ENCODE assay signal across 9 cellular contexts in genomic region chr10:89836840-89837172, GRCh38.
A peak's percentile ranks its signal among the peaks of the same experiment; 100 is the strongest.
DNase-seq lines count a peak whose midpoint lies in the region; ATAC-seq, FAIRE-seq and TF ChIP-seq lines count a peak whose summit lies in the region.
"Had no signal": no experiment of that assay in that cellular context is flagged by ENCODE, and none has a peak within 500 bp of the region (broad histone marks: within the 10 kb centered on the region; RNA-seq: fewer than 3 reads in every experiment).

No MANE protein-coding gene starts in this region.

- H3K9me2 ChIP-seq in GM23338 (ENCODE audit: insufficient read depth): no peaks in the 10 kb centered on the region

- no peaks in the 10 kb centered on the region for H3K36me3 Mint-ChIP-seq in GM23338 (ENCODE audit: low read depth)
- H3K36me3 Mint-ChIP-seq in activated naive CD8-positive, alpha-beta T cell treated with anti-CD3 and anti-CD28 coated beads, Interleukin-2, amount 50 U/mL, for 24 hours (ENCODE audit: low read depth): no peaks in the 10 kb centered on the region

- 0 out of 2 replicates have a peak, but pooled peaks cover 5% of the 10 kb centered on the region for H3K27me3 ChIP-seq in GM23338 (ENCODE audit: insufficient read depth)
- H3K27me3 ChIP-seq in kidney epithelial cell (ENCODE audit: control insufficient read depth, insufficient read depth, low read length): no peaks in the 10 kb centered on the region

- DNase-seq in GM23338 (ENCODE audit: low spot score) (no peak), kidney epithelial cell (ENCODE audit: low read depth) (no peak), GM12892 (ENCODE audit: insufficient read length) (no peak), CD1c-positive myeloid dendritic cell (ENCODE audit: extremely low spot score) (no peak), NCI-H2107 (lab: John Stamatoyannopoulos, UW) (no peak)
- peak; percentile 4 for DNase-seq in activated naive CD8-positive, alpha-beta T cell treated with anti-CD3 and anti-CD28 coated beads, Interleukin-2, amount 50 U/mL, for 24 hours
- no peak for DNase-seq in stimulated activated naive CD8-positive, alpha-beta T cell treated with anti-CD3 and anti-CD28 coated beads, Interleukin-15, amount 100 ng/mL, for 72 hours
- DNase-seq: NCI-H187 treated with DMSO at 0.1 percent for 48 hours had no signal

- H3K4me2 ChIP-seq in GM23338: peak overlapping the region; percentile 70; the same call in 1 of the 2 replicates

- H3K27ac ChIP-seq in GM23338 (ENCODE audit: low read depth): no peak overlapping the region

- H3K36me3 ChIP-seq in GM23338 (ENCODE audit: insufficient read depth) (no peaks in the 10 kb centered on the region), kidney epithelial cell (ENCODE audit: control insufficient read depth, insufficient read depth, low read length) (peaks cover 1% of the 10 kb centered on the region)

- H3K27ac Mint-ChIP-seq in GM23338: no peak overlapping the region
- H3K27ac Mint-ChIP-seq in activated naive CD8-positive, alpha-beta T cell treated with anti-CD3 and anti-CD28 coated beads, Interleukin-2, amount 50 U/mL, for 24 hours: peak overlapping the region; percentile 60
- peak overlapping the region; percentile 92 to 94 for H3K27ac Mint-ChIP-seq in stimulated activated naive CD8-positive, alpha-beta T cell treated with anti-CD3 and anti-CD28 coated beads, Interleukin-15, amount 100 ng/mL, for 72 hours

- TF ChIP-seq CTCF in GM23338 (conservative IDR thresholded peaks at IDR 0.05; ENCODE audit: low read depth in 2 of 2): no peak
- TF ChIP-seq CTCF in kidney epithelial cell (IDR thresholded peaks at IDR 0.05; ENCODE audit: insufficient read depth, low read length, poor library complexity, severe bottlenecking): no peak

- H4K20me1 ChIP-seq in GM23338 (replicated peaks; ENCODE audit: insufficient read depth): no peaks in the 10 kb centered on the region

- no peak for ATAC-seq in GM23338
- no peak for ATAC-seq in activated naive CD8-positive, alpha-beta T cell treated with anti-CD3 and anti-CD28 coated beads, Interleukin-2, amount 50 U/mL, for 24 hours
- no peak for ATAC-seq in stimulated activated naive CD8-positive, alpha-beta T cell treated with anti-CD3 and anti-CD28 coated beads, Interleukin-15, amount 100 ng/mL, for 72 hours
- ATAC-seq in HG03045 (IDR thresholded peaks at IDR 0.05; ENCODE audit: unreplicated experiment): no peak

- no peaks in the 10 kb centered on the region for H3K4me1 Mint-ChIP-seq in GM23338
- H3K4me1 Mint-ChIP-seq in activated naive CD8-positive, alpha-beta T cell treated with anti-CD3 and anti-CD28 coated beads, Interleukin-2, amount 50 U/mL, for 24 hours: peaks cover 13% of the 10 kb centered on the region
- H3K4me1 Mint-ChIP-seq in stimulated activated naive CD8-positive, alpha-beta T cell treated with anti-CD3 and anti-CD28 coated beads, Interleukin-15, amount 100 ng/mL, for 72 hours: peaks cover 24% of the 10 kb centered on the region

- no peaks in the 10 kb centered on the region for H3K79me2 ChIP-seq in GM23338 (replicated peaks; ENCODE audit: insufficient read depth)

- H3K4me3 Mint-ChIP-seq in GM23338: no peak overlapping the region
- peak overlapping the region; percentile 74 for H3K4me3 Mint-ChIP-seq in activated naive CD8-positive, alpha-beta T cell treated with anti-CD3 and anti-CD28 coated beads, Interleukin-2, amount 50 U/mL, for 24 hours
- H3K4me3 Mint-ChIP-seq in stimulated activated naive CD8-positive, alpha-beta T cell treated with anti-CD3 and anti-CD28 coated beads, Interleukin-15, amount 100 ng/mL, for 72 hours: peak overlapping the region; percentile 85 to 91

- H3F3A ChIP-seq in GM23338 (replicated peaks; ENCODE audit: low read depth): no peaks in the 10 kb centered on the region

- no peaks in the 10 kb centered on the region for H3K4me1 ChIP-seq in GM23338 (ENCODE audit: insufficient read depth)

- H2AFZ ChIP-seq in GM23338: peak overlapping the region; percentile 47; the same call in 1 of the 2 replicates

- H3K27me3 Mint-ChIP-seq in GM23338 (ENCODE audit: insufficient read depth, low read depth, poor library complexity): peaks cover 4% of the 10 kb centered on the region
- peaks cover 10% of the 10 kb centered on the region for H3K27me3 Mint-ChIP-seq in activated naive CD8-positive, alpha-beta T cell treated with anti-CD3 and anti-CD28 coated beads, Interleukin-2, amount 50 U/mL, for 24 hours
- H3K27me3 Mint-ChIP-seq in stimulated activated naive CD8-positive, alpha-beta T cell treated with anti-CD3 and anti-CD28 coated beads, Interleukin-15, amount 100 ng/mL, for 72 hours: peaks cover 23% of the 10 kb centered on the region

- TF ChIP-seq POLR2A in GM12892 (IDR thresholded peaks at IDR 0.05; ENCODE audit: low read depth, low read length): no peak

- H3K9me3 Mint-ChIP-seq in GM23338: no peaks in the 10 kb centered on the region
- no peaks in the 10 kb centered on the region for H3K9me3 Mint-ChIP-seq in activated naive CD8-positive, alpha-beta T cell treated with anti-CD3 and anti-CD28 coated beads, Interleukin-2, amount 50 U/mL, for 24 hours
- peaks cover 0 to 10% of the 10 kb centered on the region in 2 donors for H3K9me3 Mint-ChIP-seq in stimulated activated naive CD8-positive, alpha-beta T cell treated with anti-CD3 and anti-CD28 coated beads, Interleukin-15, amount 100 ng/mL, for 72 hours

- FAIRE-seq in GM12892 (lab: Jason Lieb, UNC): no peak

- H3K4me3 ChIP-seq in GM23338 (peak overlapping the region; percentile 43; the same call in 1 of the 2 replicates), kidney epithelial cell (ENCODE audit: low read depth, low read length) (peak overlapping the region; percentile 40)

TF ChIP-seq in GM23338, 12 proteins besides CTCF, POLR2A, EP300 and RAD21 (continues in another document):
- TF ChIP-seq ZNF114 (CRISPR knock-in tag; IDR thresholded peaks at IDR 0.05) (no peak), ZNF462 (CRISPR knock-in tag; IDR thresholded peaks at IDR 0.05) (no peak), JUNB (IDR thresholded peaks at IDR 0.05; ENCODE audit: unreplicated experiment) (no peak)
